ENCODE assay signal across 25 cellular contexts in genomic region chr1:94199398-94199797, GRCh38. TPM values are rescaled to one million over a fixed set of nuclear protein-coding genes. Genes with fewer than 3 reads are reported as not detected.
"Had no signal": no experiment of that assay in that cellular context is flagged by ENCODE, and none has a peak within 500 bp of the region (broad histone marks: within the 10 kb centered on the region; RNA-seq: fewer than 3 reads in every experiment).

No MANE protein-coding gene starts in this region.

- ATAC-seq: body of pancreas; gastroesophageal sphincter; left cardiac atrium; natural killer cell; stimulated activated memory B cell treated with anti-CD40 and anti-IgM and Interleukin-4, amounts not matched to agents 10 μg/mL and 1 μg/mL and 100 μg/mL, for 72 hours; stimulated activated naive CD8-positive, alpha-beta T cell treated with anti-CD3 and anti-CD28 coated beads, Interleukin-15, amount 100 ng/mL, for 72 hours; upper lobe of right lung had no signal

- H3K9me3 ChIP-seq: adrenal gland, body of pancreas, gastroesophageal sphincter, sigmoid colon, thyroid gland, upper lobe of right lung had no signal

- H3K4me1 Mint-ChIP-seq: activated naive CD8-positive, alpha-beta T cell treated with anti-CD3 and anti-CD28 coated beads for 36 hours; natural killer cell; stimulated activated memory B cell treated with anti-CD40 and anti-IgM and Interleukin-4, amounts not matched to agents 10 μg/mL and 1 μg/mL and 100 μg/mL, for 72 hours; stimulated activated naive CD8-positive, alpha-beta T cell treated with anti-CD3 and anti-CD28 coated beads, Interleukin-15, amount 100 ng/mL, for 72 hours had no signal

- H3K27ac Mint-ChIP-seq: activated naive CD4-positive, alpha-beta T cell treated with anti-CD3 and anti-CD28 coated beads for 36 hours; activated naive CD8-positive, alpha-beta T cell treated with anti-CD3 and anti-CD28 coated beads for 36 hours; activated T-helper 1 cell treated with anti-CD3 and anti-CD28 coated beads, Interleukin-12 subunit alpha, Interleukin-12 subunit beta, Interleukin-2, Interleukin-4 antibody, amounts not matched to agents 30 ng/mL and 10 ng/mL and 1 ng/mL, durations not matched to agents 14 hours and 24 hours and 36 hours; natural killer cell; progenitor cell of endocrine pancreas; stimulated activated memory B cell treated with anti-CD40 and anti-IgM and Interleukin-4, amounts not matched to agents 10 μg/mL and 1 μg/mL and 100 μg/mL, for 72 hours; stimulated activated naive CD8-positive, alpha-beta T cell treated with anti-CD3 and anti-CD28 coated beads, Interleukin-15, amount 100 ng/mL, for 72 hours had no signal

- DNase-seq: activated CD4-positive, alpha-beta T cell treated with anti-CD3 and anti-CD28 coated beads for 4 hours; activated CD4-positive, alpha-beta T cell treated with anti-CD3 and anti-CD28 coated beads, Interleukin-2, amount 50 U/mL, for 4 hours; activated effector memory CD4-positive, alpha-beta T cell treated with anti-CD3 and anti-CD28 coated beads, Interleukin-2, amount 50 U/mL, for 16 hours; activated naive CD4-positive, alpha-beta T cell treated with anti-CD3 and anti-CD28 coated beads for 36 hours; activated naive CD8-positive, alpha-beta T cell treated with anti-CD3 and anti-CD28 coated beads for 36 hours; adrenal gland; body of pancreas; dermis blood vessel endothelial cell; effector CD4-positive, alpha-beta T cell; erythroblast; left cardiac atrium; natural killer cell; sigmoid colon; small intestine; stimulated activated CD4-positive, alpha-beta T cell treated with anti-CD3 and anti-CD28 coated beads, Interleukin-1b, Interleukin-23, amount 100 ng/mL, for 48 hours; stimulated activated CD4-positive, alpha-beta T cell treated with anti-CD3 and anti-CD28 coated beads, Interleukin-4, amount 100 ng/mL, for 4 hours; stimulated activated CD8-positive, alpha-beta memory T cell treated with anti-CD3 and anti-CD28 coated beads, Interleukin-4, amount 100 ng/mL, for 48 hours; stimulated activated naive CD8-positive, alpha-beta T cell treated with anti-CD3 and anti-CD28 coated beads, Interleukin-15, amount 100 ng/mL, for 72 hours; thyroid gland; upper lobe of right lung had no signal

- H3K36me3 Mint-ChIP-seq: activated naive CD8-positive, alpha-beta T cell treated with anti-CD3 and anti-CD28 coated beads for 36 hours; natural killer cell; stimulated activated memory B cell treated with anti-CD40 and anti-IgM and Interleukin-4, amounts not matched to agents 10 μg/mL and 1 μg/mL and 100 μg/mL, for 72 hours had no signal

- H3K27me3 ChIP-seq: adrenal gland, body of pancreas, gastroesophageal sphincter, hepatocyte, sigmoid colon, thyroid gland, upper lobe of right lung had no signal

- H3K27ac ChIP-seq: adrenal gland, body of pancreas, gastroesophageal sphincter, hepatocyte, sigmoid colon, thyroid gland, upper lobe of right lung had no signal

- H3K4me1 ChIP-seq: body of pancreas, gastroesophageal sphincter, sigmoid colon, thyroid gland, upper lobe of right lung had no signal

- H3K4me3 Mint-ChIP-seq: activated naive CD4-positive, alpha-beta T cell treated with anti-CD3 and anti-CD28 coated beads for 36 hours; activated naive CD8-positive, alpha-beta T cell treated with anti-CD3 and anti-CD28 coated beads for 36 hours; activated T-helper 1 cell treated with anti-CD3 and anti-CD28 coated beads, Interleukin-12 subunit alpha, Interleukin-12 subunit beta, Interleukin-2, Interleukin-4 antibody, amounts not matched to agents 30 ng/mL and 10 ng/mL and 1 ng/mL, durations not matched to agents 14 hours and 24 hours and 36 hours; natural killer cell; stimulated activated memory B cell treated with anti-CD40 and anti-IgM and Interleukin-4, amounts not matched to agents 10 μg/mL and 1 μg/mL and 100 μg/mL, for 72 hours; stimulated activated naive CD8-positive, alpha-beta T cell treated with anti-CD3 and anti-CD28 coated beads, Interleukin-15, amount 100 ng/mL, for 72 hours had no signal

- H3K4me2 ChIP-seq: hepatocyte had no signal

- H3K27me3 Mint-ChIP-seq: progenitor cell of endocrine pancreas had no signal

- H3K9me3 Mint-ChIP-seq: activated naive CD4-positive, alpha-beta T cell treated with anti-CD3 and anti-CD28 coated beads for 36 hours; activated naive CD8-positive, alpha-beta T cell treated with anti-CD3 and anti-CD28 coated beads for 36 hours; activated T-helper 1 cell treated with anti-CD3 and anti-CD28 coated beads, Interleukin-12 subunit alpha, Interleukin-12 subunit beta, Interleukin-2, Interleukin-4 antibody, amounts not matched to agents 30 ng/mL and 10 ng/mL and 1 ng/mL, durations not matched to agents 14 hours and 24 hours and 36 hours; natural killer cell; stimulated activated naive CD8-positive, alpha-beta T cell treated with anti-CD3 and anti-CD28 coated beads, Interleukin-15, amount 100 ng/mL, for 72 hours had no signal

- H3K36me3 ChIP-seq: adrenal gland had no signal

- H3K4me3 ChIP-seq: adrenal gland, body of pancreas, gastroesophageal sphincter, hepatocyte, sigmoid colon, thyroid gland, upper lobe of right lung had no signal

RNA-seq across cellular contexts. Expression of gene ARHGAP29, which starts 38.0 kb away (rescaled TPM):
- total RNA-seq: activated naive CD8-positive, alpha-beta T cell treated with anti-CD3 and anti-CD28 coated beads for 36 hours; activated T-helper 1 cell treated with anti-CD3 and anti-CD28 coated beads, Interleukin-12 subunit alpha, Interleukin-12 subunit beta, Interleukin-2, Interleukin-4 antibody, amounts not matched to agents 30 ng/mL and 10 ng/mL and 1 ng/mL, durations not matched to agents 14 hours and 24 hours and 36 hours had no signal
